1 cellular context compared by ENCODE assay signal in genomic region chr16:28277537-28278388, GRCh38.
TF ChIP-seq lines count a peak whose summit lies in the region.

No MANE protein-coding gene starts in this region.

TF ChIP-seq in K562, 482 proteins besides CTCF, POLR2A, EP300 and RAD21 (continued from another document):
- TF ChIP-seq MGA (IDR thresholded peaks at IDR 0.05) (peak; percentile 35; the same call in 1 of the 2 replicates), ESRRB (CRISPR knock-in tag; IDR thresholded peaks at IDR 0.05; ENCODE audit: borderline replicate concordance) (no peak), TAL1 (IDR thresholded peaks at IDR 0.05) (no peak), L3MBTL2 (IDR thresholded peaks at IDR 0.05) (peak; percentile 81), TFAP4 (CRISPR knock-in tag; IDR thresholded peaks at IDR 0.05; ENCODE audit: borderline replicate concordance) (peak; percentile 44; the same call in 1 of the 2 replicates), SMC3 (conservative IDR thresholded peaks at IDR 0.05; ENCODE audit: insufficient read depth, low read depth, low read length) (peak; percentile 90), E2F6 (IDR thresholded peaks at IDR 0.05; ENCODE audit: borderline replicate concordance in 1 of 2, extremely low read depth in 1 of 2, insufficient read depth in 1 of 2, insufficient read length in 1 of 2, low read depth in 1 of 2, low read length in 1 of 2, poor library complexity in 1 of 2, severe bottlenecking in 1 of 2) (peak in 1 of 2 experiments; percentile 18), USF2 (CRISPR knock-in tag; IDR thresholded peaks at IDR 0.05) (no peak), FOXJ3 (CRISPR knock-in tag; IDR thresholded peaks at IDR 0.05) (no peak), ZNF398 (CRISPR knock-in tag; IDR thresholded peaks at IDR 0.05) (no peak), SRSF9 (IDR thresholded peaks at IDR 0.05; ENCODE audit: borderline replicate concordance, low read depth, low read length) (no peak), ZFX (CRISPR knock-in tag; IDR thresholded peaks at IDR 0.05) (no peak), MAX (CRISPR knock-in tag; IDR thresholded peaks at IDR 0.05) (peak; percentile 49; the same call in 1 of the 2 replicates), SFPQ (IDR thresholded peaks at IDR 0.05; ENCODE audit: low read depth, low read length) (no peak), ZNF830 (CRISPR knock-in tag; IDR thresholded peaks at IDR 0.05) (no peak), REST (CRISPR knock-in tag; IDR thresholded peaks at IDR 0.05; ENCODE audit: low read depth) (0 out of 2 replicates have a peak, but pooled peaks have one; percentile 43), ZBTB9 (CRISPR knock-in tag; IDR thresholded peaks at IDR 0.05) (peak; percentile 89; the same call in 1 of the 2 replicates), GATAD2A (IDR thresholded peaks at IDR 0.05) (no peak), KDM2B (CRISPR knock-in tag; IDR thresholded peaks at IDR 0.05) (0 out of 2 replicates have a peak, but pooled peaks have one; percentile 22), MYC (IDR thresholded peaks at IDR 0.05; ENCODE audit: low read depth, low read length) (0 out of 2 replicates have a peak, but pooled peaks have one; percentile 45), MYC (CRISPR knock-in tag; IDR thresholded peaks at IDR 0.05; ENCODE audit: borderline replicate concordance, low read depth) (no peak), ZNF75A (CRISPR knock-in tag; IDR thresholded peaks at IDR 0.05) (no peak), ZNF644 (tag; IDR thresholded peaks at IDR 0.05; ENCODE audit: low read depth) (no peak)
